Comparison of ENCODE assay signal across 1 cellular context in the genomic region with DNA sequence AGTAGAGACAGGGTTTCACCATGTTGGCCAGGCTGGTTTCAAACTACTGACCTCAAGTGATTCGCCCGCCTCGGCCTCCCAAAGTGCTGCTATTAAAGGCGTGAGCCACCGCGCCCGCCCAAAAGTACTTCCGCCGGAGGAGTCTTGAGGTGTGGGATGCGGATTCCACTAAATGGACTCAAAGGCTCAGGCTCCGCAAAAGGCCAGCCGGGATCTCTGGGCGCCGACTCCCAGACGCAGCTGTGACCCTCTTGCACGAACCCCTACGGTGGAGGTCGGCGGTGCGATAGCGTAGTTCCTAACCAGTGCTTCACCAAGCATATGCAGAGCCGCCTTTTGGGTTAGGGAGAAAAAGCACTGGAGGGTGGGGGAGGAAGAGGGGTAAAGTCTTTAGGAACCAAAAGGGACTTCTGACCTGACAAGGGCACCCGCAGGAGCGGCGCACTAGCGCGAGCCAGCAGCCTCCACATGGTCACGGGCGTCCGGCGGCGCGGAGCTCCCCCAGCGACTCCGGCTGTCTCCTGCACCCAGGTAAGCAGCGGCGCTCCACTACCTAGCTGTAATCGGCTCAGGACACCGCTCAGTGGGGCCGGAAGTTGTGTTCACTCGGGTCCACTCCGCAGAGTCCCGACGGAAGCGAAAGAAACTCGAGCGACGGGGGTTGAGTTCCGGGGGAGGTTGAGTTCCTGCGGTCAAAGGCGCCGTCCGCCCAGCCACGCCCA.
TF ChIP-seq lines count a peak whose summit lies in the region.

A gene (minus strand): TSS at position 590 of the 722 bp plus-strand sequence. CDS start 120 bp downstream, at position 470.

TF ChIP-seq in K562, 482 proteins besides CTCF, POLR2A, EP300 and RAD21 (continued from another document and continues in another):
- TF ChIP-seq JUND (IDR thresholded peaks at IDR 0.05; ENCODE audit: borderline replicate concordance, low read depth, low read length) = peak; percentile 81
- TF ChIP-seq JUND (tag; IDR thresholded peaks at IDR 0.05; ENCODE audit: borderline replicate concordance, low read depth, low read length) = peak; percentile 52; the same call in 1 of the 3 replicates
- peak; percentile 83; the same call in 1 of the 2 replicates for TF ChIP-seq KLF1 (tag; IDR thresholded peaks at IDR 0.05)
- TF ChIP-seq CREB1 (IDR thresholded peaks at IDR 0.05) = peak; percentile 67; the same call in 1 of the 2 replicates
- peak; percentile 75 for TF ChIP-seq CREB1 (CRISPR knock-in tag; IDR thresholded peaks at IDR 0.05)
- TF ChIP-seq SREBF2 (CRISPR knock-in tag; IDR thresholded peaks at IDR 0.05) = no peak
- peak; percentile 38; the same call in 1 of the 2 replicates for TF ChIP-seq POLR2H (tag; IDR thresholded peaks at IDR 0.05; ENCODE audit: low read depth)
- TF ChIP-seq LEF1 (IDR thresholded peaks at IDR 0.05) = 0 out of 2 replicates have a peak, but pooled peaks have one; percentile 66
- no peak for TF ChIP-seq BCOR (IDR thresholded peaks at IDR 0.05)
- no peak for TF ChIP-seq ZC3H4 (CRISPR knock-in tag; IDR thresholded peaks at IDR 0.05; ENCODE audit: borderline replicate concordance)
- no peak for TF ChIP-seq RBM17 (IDR thresholded peaks at IDR 0.05; ENCODE audit: borderline replicate concordance, low read depth, low read length)
- TF ChIP-seq HDGF (IDR thresholded peaks at IDR 0.05) = no peak
- no peak for TF ChIP-seq BACH1 (tag; IDR thresholded peaks at IDR 0.05)
- TF ChIP-seq NFIC (IDR thresholded peaks at IDR 0.05) = peak; percentile 53
- no peak; a peak in 1 of 4 replicates for TF ChIP-seq ETV6 (IDR thresholded peaks at IDR 0.05; ENCODE audit: borderline replicate concordance in 1 of 2, low read depth in 2 of 2, low read length in 1 of 2)
- no peak for TF ChIP-seq ETV6 (CRISPR knock-in tag; IDR thresholded peaks at IDR 0.05; ENCODE audit: borderline replicate concordance)
- TF ChIP-seq SRF (CRISPR knock-in tag; IDR thresholded peaks at IDR 0.05) = 0 out of 4 replicates have a peak, but pooled peaks of 1 of the 2 experiments have one; percentile 12
- TF ChIP-seq, protein P1, sequence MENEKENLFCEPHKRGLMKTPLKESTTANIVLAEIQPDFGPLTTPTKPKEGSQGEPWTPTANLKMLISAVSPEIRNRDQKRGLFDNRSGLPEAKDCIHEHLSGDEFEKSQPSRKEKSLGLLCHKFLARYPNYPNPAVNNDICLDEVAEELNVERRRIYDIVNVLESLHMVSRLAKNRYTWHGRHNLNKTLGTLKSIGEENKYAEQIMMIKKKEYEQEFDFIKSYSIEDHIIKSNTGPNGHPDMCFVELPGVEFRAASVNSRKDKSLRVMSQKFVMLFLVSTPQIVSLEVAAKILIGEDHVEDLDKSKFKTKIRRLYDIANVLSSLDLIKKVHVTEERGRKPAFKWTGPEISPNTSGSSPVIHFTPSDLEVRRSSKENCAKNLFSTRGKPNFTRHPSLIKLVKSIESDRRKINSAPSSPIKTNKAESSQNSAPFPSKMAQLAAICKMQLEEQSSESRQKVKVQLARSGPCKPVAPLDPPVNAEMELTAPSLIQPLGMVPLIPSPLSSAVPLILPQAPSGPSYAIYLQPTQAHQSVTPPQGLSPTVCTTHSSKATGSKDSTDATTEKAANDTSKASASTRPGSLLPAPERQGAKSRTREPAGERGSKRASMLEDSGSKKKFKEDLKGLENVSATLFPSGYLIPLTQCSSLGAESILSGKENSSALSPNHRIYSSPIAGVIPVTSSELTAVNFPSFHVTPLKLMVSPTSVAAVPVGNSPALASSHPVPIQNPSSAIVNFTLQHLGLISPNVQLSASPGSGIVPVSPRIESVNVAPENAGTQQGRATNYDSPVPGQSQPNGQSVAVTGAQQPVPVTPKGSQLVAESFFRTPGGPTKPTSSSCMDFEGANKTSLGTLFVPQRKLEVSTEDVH (IDR thresholded peaks at IDR 0.05; ENCODE audit: low read depth, partially characterized antibody) = peak; percentile 95
- TF ChIP-seq, protein P2, sequence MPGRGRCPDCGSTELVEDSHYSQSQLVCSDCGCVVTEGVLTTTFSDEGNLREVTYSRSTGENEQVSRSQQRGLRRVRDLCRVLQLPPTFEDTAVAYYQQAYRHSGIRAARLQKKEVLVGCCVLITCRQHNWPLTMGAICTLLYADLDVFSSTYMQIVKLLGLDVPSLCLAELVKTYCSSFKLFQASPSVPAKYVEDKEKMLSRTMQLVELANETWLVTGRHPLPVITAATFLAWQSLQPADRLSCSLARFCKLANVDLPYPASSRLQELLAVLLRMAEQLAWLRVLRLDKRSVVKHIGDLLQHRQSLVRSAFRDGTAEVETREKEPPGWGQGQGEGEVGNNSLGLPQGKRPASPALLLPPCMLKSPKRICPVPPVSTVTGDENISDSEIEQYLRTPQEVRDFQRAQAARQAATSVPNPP (IDR thresholded peaks at IDR 0.05; ENCODE audit: borderline replicate concordance, insufficient read depth, insufficient read length) = no peak
- TF ChIP-seq, protein P3, sequence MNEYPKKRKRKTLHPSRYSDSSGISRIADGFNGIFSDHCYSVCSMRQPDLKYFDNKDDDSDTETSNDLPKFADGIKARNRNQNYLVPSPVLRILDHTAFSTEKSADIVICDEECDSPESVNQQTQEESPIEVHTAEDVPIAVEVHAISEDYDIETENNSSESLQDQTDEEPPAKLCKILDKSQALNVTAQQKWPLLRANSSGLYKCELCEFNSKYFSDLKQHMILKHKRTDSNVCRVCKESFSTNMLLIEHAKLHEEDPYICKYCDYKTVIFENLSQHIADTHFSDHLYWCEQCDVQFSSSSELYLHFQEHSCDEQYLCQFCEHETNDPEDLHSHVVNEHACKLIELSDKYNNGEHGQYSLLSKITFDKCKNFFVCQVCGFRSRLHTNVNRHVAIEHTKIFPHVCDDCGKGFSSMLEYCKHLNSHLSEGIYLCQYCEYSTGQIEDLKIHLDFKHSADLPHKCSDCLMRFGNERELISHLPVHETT (CRISPR knock-in tag; conservative IDR thresholded peaks at IDR 0.05 in 1 of 2, IDR thresholded peaks at IDR 0.05 in 1 of 2) = no peak
- TF ChIP-seq, protein P4, sequence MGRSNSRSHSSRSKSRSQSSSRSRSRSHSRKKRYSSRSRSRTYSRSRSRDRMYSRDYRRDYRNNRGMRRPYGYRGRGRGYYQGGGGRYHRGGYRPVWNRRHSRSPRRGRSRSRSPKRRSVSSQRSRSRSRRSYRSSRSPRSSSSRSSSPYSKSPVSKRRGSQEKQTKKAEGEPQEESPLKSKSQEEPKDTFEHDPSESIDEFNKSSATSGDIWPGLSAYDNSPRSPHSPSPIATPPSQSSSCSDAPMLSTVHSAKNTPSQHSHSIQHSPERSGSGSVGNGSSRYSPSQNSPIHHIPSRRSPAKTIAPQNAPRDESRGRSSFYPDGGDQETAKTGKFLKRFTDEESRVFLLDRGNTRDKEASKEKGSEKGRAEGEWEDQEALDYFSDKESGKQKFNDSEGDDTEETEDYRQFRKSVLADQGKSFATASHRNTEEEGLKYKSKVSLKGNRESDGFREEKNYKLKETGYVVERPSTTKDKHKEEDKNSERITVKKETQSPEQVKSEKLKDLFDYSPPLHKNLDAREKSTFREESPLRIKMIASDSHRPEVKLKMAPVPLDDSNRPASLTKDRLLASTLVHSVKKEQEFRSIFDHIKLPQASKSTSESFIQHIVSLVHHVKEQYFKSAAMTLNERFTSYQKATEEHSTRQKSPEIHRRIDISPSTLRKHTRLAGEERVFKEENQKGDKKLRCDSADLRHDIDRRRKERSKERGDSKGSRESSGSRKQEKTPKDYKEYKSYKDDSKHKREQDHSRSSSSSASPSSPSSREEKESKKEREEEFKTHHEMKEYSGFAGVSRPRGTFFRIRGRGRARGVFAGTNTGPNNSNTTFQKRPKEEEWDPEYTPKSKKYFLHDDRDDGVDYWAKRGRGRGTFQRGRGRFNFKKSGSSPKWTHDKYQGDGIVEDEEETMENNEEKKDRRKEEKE (IDR thresholded peaks at IDR 0.05; ENCODE audit: borderline replicate concordance in 1 of 2, control insufficient read depth in 1 of 2, low read depth in 2 of 2, low read length in 1 of 2) = peak in 1 of 2 experiments; percentile 96; a peak in 2 of 4 replicates
- TF ChIP-seq JUN (IDR thresholded peaks at IDR 0.05; ENCODE audit: borderline replicate concordance, low read depth, low read length) = peak; percentile 56
- TF ChIP-seq JUN (CRISPR knock-in tag; IDR thresholded peaks at IDR 0.05; ENCODE audit: borderline replicate concordance) = no peak
- peak; percentile 63; the same call in 1 of the 2 replicates for TF ChIP-seq ZKSCAN1 (IDR thresholded peaks at IDR 0.05; ENCODE audit: low read depth, low read length)
- peak; percentile 90 for TF ChIP-seq MTA3 (IDR thresholded peaks at IDR 0.05; ENCODE audit: borderline replicate concordance)
- TF ChIP-seq TBP (optimal IDR thresholded peaks at IDR 0.05; ENCODE audit: low read depth, low read length) = peak; percentile 96
- peak; percentile 62 for TF ChIP-seq KDM5B (IDR thresholded peaks at IDR 0.05; ENCODE audit: insufficient replicate concordance, low read depth, low read length)
- TF ChIP-seq STAG1 (CRISPR knock-in tag; IDR thresholded peaks at IDR 0.05; ENCODE audit: borderline replicate concordance) = peak; percentile 60; the same call in 1 of the 2 replicates
- TF ChIP-seq ZBTB1 (CRISPR knock-in tag; IDR thresholded peaks at IDR 0.05; ENCODE audit: borderline replicate concordance, low read depth) = no peak
- TF ChIP-seq EP400 (IDR thresholded peaks at IDR 0.05) = peak; percentile 87
- TF ChIP-seq SMAD3 (CRISPR knock-in tag; conservative IDR thresholded peaks at IDR 0.05) = no peak; the same call in 1 of the 2 replicates
- no peak for TF ChIP-seq PRMT5 (CRISPR knock-in tag; IDR thresholded peaks at IDR 0.05)
- peak; percentile 71; the same call in 1 of the 2 replicates for TF ChIP-seq POLR2AphosphoS2 (IDR thresholded peaks at IDR 0.05; ENCODE audit: low read length)
- TF ChIP-seq, protein P5, sequence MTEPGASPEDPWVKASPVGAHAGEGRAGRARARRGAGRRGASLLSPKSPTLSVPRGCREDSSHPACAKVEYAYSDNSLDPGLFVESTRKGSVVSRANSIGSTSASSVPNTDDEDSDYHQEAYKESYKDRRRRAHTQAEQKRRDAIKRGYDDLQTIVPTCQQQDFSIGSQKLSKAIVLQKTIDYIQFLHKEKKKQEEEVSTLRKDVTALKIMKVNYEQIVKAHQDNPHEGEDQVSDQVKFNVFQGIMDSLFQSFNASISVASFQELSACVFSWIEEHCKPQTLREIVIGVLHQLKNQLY (CRISPR knock-in tag; conservative IDR thresholded peaks at IDR 0.05) = no peak
- TF ChIP-seq, protein P6, sequence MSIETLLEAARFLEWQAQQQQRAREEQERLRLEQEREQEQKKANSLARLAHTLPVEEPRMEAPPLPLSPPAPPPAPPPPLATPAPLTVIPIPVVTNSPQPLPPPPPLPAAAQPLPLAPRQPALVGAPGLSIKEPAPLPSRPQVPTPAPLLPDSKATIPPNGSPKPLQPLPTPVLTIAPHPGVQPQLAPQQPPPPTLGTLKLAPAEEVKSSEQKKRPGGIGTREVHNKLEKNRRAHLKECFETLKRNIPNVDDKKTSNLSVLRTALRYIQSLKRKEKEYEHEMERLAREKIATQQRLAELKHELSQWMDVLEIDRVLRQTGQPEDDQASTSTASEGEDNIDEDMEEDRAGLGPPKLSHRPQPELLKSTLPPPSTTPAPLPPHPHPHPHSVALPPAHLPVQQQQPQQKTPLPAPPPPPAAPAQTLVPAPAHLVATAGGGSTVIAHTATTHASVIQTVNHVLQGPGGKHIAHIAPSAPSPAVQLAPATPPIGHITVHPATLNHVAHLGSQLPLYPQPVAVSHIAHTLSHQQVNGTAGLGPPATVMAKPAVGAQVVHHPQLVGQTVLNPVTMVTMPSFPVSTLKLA (conservative IDR thresholded peaks at IDR 0.05) = peak; percentile 66 to 85; a peak in 3 of 4 replicates
- peak; percentile 92 for TF ChIP-seq RBBP5 (IDR thresholded peaks at IDR 0.05; ENCODE audit: borderline replicate concordance, insufficient read depth, low read length, poor library complexity, severe bottlenecking)
- TF ChIP-seq KLF6 (CRISPR knock-in tag; IDR thresholded peaks at IDR 0.05; ENCODE audit: borderline replicate concordance) = 0 out of 2 replicates have a peak, but pooled peaks have one; percentile 33
- TF ChIP-seq, protein P7, sequence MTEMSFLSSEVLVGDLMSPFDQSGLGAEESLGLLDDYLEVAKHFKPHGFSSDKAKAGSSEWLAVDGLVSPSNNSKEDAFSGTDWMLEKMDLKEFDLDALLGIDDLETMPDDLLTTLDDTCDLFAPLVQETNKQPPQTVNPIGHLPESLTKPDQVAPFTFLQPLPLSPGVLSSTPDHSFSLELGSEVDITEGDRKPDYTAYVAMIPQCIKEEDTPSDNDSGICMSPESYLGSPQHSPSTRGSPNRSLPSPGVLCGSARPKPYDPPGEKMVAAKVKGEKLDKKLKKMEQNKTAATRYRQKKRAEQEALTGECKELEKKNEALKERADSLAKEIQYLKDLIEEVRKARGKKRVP (CRISPR knock-in tag; IDR thresholded peaks at IDR 0.05) = no peak
- TF ChIP-seq, protein P8, sequence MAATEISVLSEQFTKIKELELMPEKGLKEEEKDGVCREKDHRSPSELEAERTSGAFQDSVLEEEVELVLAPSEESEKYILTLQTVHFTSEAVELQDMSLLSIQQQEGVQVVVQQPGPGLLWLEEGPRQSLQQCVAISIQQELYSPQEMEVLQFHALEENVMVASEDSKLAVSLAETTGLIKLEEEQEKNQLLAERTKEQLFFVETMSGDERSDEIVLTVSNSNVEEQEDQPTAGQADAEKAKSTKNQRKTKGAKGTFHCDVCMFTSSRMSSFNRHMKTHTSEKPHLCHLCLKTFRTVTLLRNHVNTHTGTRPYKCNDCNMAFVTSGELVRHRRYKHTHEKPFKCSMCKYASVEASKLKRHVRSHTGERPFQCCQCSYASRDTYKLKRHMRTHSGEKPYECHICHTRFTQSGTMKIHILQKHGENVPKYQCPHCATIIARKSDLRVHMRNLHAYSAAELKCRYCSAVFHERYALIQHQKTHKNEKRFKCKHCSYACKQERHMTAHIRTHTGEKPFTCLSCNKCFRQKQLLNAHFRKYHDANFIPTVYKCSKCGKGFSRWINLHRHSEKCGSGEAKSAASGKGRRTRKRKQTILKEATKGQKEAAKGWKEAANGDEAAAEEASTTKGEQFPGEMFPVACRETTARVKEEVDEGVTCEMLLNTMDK (IDR thresholded peaks at IDR 0.05; ENCODE audit: borderline replicate concordance, insufficient read depth, low read depth, low read length, poor library complexity, severe bottlenecking) = no peak
- no peak for TF ChIP-seq MTF1 (CRISPR knock-in tag; IDR thresholded peaks at IDR 0.05; ENCODE audit: borderline replicate concordance)
- TF ChIP-seq ZNF12 (CRISPR knock-in tag; IDR thresholded peaks at IDR 0.05) = 0 out of 2 replicates have a peak, but pooled peaks have one; percentile 32
- TF ChIP-seq, protein P9, sequence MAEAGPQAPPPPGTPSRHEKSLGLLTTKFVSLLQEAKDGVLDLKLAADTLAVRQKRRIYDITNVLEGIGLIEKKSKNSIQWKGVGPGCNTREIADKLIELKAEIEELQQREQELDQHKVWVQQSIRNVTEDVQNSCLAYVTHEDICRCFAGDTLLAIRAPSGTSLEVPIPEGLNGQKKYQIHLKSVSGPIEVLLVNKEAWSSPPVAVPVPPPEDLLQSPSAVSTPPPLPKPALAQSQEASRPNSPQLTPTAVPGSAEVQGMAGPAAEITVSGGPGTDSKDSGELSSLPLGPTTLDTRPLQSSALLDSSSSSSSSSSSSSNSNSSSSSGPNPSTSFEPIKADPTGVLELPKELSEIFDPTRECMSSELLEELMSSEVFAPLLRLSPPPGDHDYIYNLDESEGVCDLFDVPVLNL (CRISPR knock-in tag; IDR thresholded peaks at IDR 0.05; ENCODE audit: low read depth) = no peak
- TF ChIP-seq HSF4 (CRISPR knock-in tag; IDR thresholded peaks at IDR 0.05; ENCODE audit: borderline replicate concordance) = no peak
- TF ChIP-seq, protein P10, sequence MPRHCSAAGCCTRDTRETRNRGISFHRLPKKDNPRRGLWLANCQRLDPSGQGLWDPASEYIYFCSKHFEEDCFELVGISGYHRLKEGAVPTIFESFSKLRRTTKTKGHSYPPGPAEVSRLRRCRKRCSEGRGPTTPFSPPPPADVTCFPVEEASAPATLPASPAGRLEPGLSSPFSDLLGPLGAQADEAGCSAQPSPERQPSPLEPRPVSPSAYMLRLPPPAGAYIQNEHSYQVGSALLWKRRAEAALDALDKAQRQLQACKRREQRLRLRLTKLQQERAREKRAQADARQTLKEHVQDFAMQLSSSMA (CRISPR knock-in tag; IDR thresholded peaks at IDR 0.05) = 0 out of 2 replicates have a peak, but pooled peaks have one; percentile 33
- TF ChIP-seq PHB2 (IDR thresholded peaks at IDR 0.05; ENCODE audit: low read depth) = no peak
